7 cellular contexts compared by ENCODE assay signal in genomic region chr1:89953072-89953626, GRCh38. TPM values are rescaled to one million over a fixed set of nuclear protein-coding genes. Genes with fewer than 3 reads are reported as not detected.
A peak's percentile ranks its signal among the peaks of the same experiment; 100 is the strongest.
DNase-seq lines count a peak whose midpoint lies in the region; ATAC-seq, FAIRE-seq and TF ChIP-seq lines count a peak whose summit lies in the region.

No MANE protein-coding gene starts in this region.

- no peaks in the 10 kb centered on the region; a peak in 1 of 7 replicates for H3K36me3 Mint-ChIP-seq in H9 (ENCODE audit: insufficient read depth in 1 of 3, low read depth in 3 of 3)
- no peaks in the 10 kb centered on the region for H3K36me3 Mint-ChIP-seq in activated T-helper 17 cell treated with anti-CD3 and anti-CD28 coated beads, Interleukin-2, amount 50 U/mL, for 72 hours (ENCODE audit: low read depth)
- H3K36me3 Mint-ChIP-seq in stimulated activated memory B cell treated with anti-CD40 and anti-IgM and Interleukin-4, amounts not matched to agents 10 μg/mL and 1 μg/mL and 100 μg/mL, for 72 hours = peaks cover 4% of the 10 kb centered on the region

- ATAC-seq in activated T-helper 17 cell treated with anti-CD3 and anti-CD28 coated beads, Interleukin-2, amount 50 U/mL, for 72 hours (replicated peaks) = peak; percentile 88
- no peak for ATAC-seq in stimulated activated memory B cell treated with anti-CD40 and anti-IgM and Interleukin-4, amounts not matched to agents 10 μg/mL and 1 μg/mL and 100 μg/mL, for 72 hours

- DNase-seq in GM12864 (ENCODE audit: low read depth) (no peak), H9 (peak; percentile 67), MV-4-11 (lab: John Stamatoyannopoulos, UW) (peak; percentile 53), iPS-NIHi7 (ENCODE audit: extremely low spot score) (peak; percentile 61), urothelium cell line (ENCODE audit: low spot score) (peak; percentile 60)

- H4K20me1 ChIP-seq in H9 (ENCODE audit: control insufficient read depth, insufficient read depth, insufficient read length) = no peaks in the 10 kb centered on the region

- no peak for FAIRE-seq in urothelium cell line (lab: Jason Lieb, UNC)

- H3K27ac Mint-ChIP-seq in H9 = peak overlapping the region in 1 of 3 experiments; percentile 71; a peak in 3 of 7 replicates
- no peak overlapping the region for H3K27ac Mint-ChIP-seq in activated T-helper 17 cell treated with anti-CD3 and anti-CD28 coated beads, Interleukin-2, amount 50 U/mL, for 72 hours
- no peak overlapping the region for H3K27ac Mint-ChIP-seq in stimulated activated memory B cell treated with anti-CD40 and anti-IgM and Interleukin-4, amounts not matched to agents 10 μg/mL and 1 μg/mL and 100 μg/mL, for 72 hours

- no peak overlapping the region for H2AK5ac ChIP-seq in H9 (ENCODE audit: insufficient read length, low read length)

- no peak overlapping the region for H2AFZ ChIP-seq in H9 (ENCODE audit: low read length)

- no peaks in the 10 kb centered on the region for H3K9me3 ChIP-seq in H9 (ENCODE audit: control insufficient read depth, low read depth, low read length)

- H3K18ac ChIP-seq in H9 (ENCODE audit: insufficient read length, low read depth, low read length) = no peak overlapping the region

- no CpG with 5 or more reads among the region's 1 CpG for WGBS in H9 (ENCODE audit: extremely low coverage, insufficient read length, low lambda C conversion rate)

- no peaks in the 10 kb centered on the region for H3K27me3 ChIP-seq in H9 (ENCODE audit: insufficient read depth, low read length)

- no peaks in the 10 kb centered on the region for H3K79me2 ChIP-seq in H9 (ENCODE audit: insufficient read depth, low read length)

- H2BK12ac ChIP-seq in H9 (ENCODE audit: insufficient read length, low read depth, low read length) = no peak overlapping the region

- H3K4me1 ChIP-seq in H9 (ENCODE audit: insufficient read depth, low read length) = peaks cover 10% of the 10 kb centered on the region

- no peak overlapping the region for H3K4me3 ChIP-seq in GM12864 (ENCODE audit: low read depth, low read length)

- H4K5ac ChIP-seq in H9 (ENCODE audit: insufficient read length, low read depth, low read length) = no peak overlapping the region

- no peak overlapping the region for H3K56ac ChIP-seq in H9 (ENCODE audit: insufficient read length, low read depth, low read length)

- TF ChIP-seq CTCF in GM12864 (IDR thresholded peaks at IDR 0.05; ENCODE audit: low read depth, low read length, missing control alignments) (peak; percentile 42), H9 (conservative IDR thresholded peaks at IDR 0.05) (peak; percentile 66)

- H3K79me1 ChIP-seq in H9 (ENCODE audit: insufficient read depth, low read depth, low read length, poor library complexity, severe bottlenecking) = no peaks in the 10 kb centered on the region

- H4K8ac ChIP-seq in H9 (replicated peaks; ENCODE audit: insufficient read length, low read depth, low read length) = no peak overlapping the region

- no peak overlapping the region for H3K27ac ChIP-seq in H9 (ENCODE audit: insufficient read length, low read depth, low read length)

- H2BK20ac ChIP-seq in H9 (ENCODE audit: low read depth, low read length, poor library complexity, severe bottlenecking) = no peak overlapping the region

- H3K4me2 ChIP-seq in H9 (ENCODE audit: insufficient read depth, insufficient read length, low read length) = no peak overlapping the region

- H2BK120ac ChIP-seq in H9 (ENCODE audit: low read depth, low read length, poor library complexity, severe bottlenecking) = no peak overlapping the region

- no peak overlapping the region for H3K4ac ChIP-seq in H9 (ENCODE audit: low read depth, low read length)

- no peak overlapping the region for H3K9ac ChIP-seq in H9 (ENCODE audit: extremely low read depth, insufficient read length, low read length)

- H3K4me3 Mint-ChIP-seq in H9 = no peak overlapping the region
- peak overlapping the region; percentile 15 for H3K4me3 Mint-ChIP-seq in activated T-helper 17 cell treated with anti-CD3 and anti-CD28 coated beads, Interleukin-2, amount 50 U/mL, for 72 hours
- H3K4me3 Mint-ChIP-seq in stimulated activated memory B cell treated with anti-CD40 and anti-IgM and Interleukin-4, amounts not matched to agents 10 μg/mL and 1 μg/mL and 100 μg/mL, for 72 hours = no peak overlapping the region

- H2BK5ac ChIP-seq in H9 (ENCODE audit: insufficient read length, low read length) = no peak overlapping the region

- no peak overlapping the region for H3T11ph ChIP-seq in H9 (ENCODE audit: low read length)

- H3K23ac ChIP-seq in H9 (ENCODE audit: insufficient read length, low read depth, low read length) = no peak overlapping the region

- no peak overlapping the region for H4K91ac ChIP-seq in H9 (ENCODE audit: insufficient read length, low read depth, low read length)

- H3K27me3 Mint-ChIP-seq in H9 (ENCODE audit: low read depth) = peaks cover under 1% of the 10 kb centered on the region; the same call in 1 of the 2 replicates
- peaks cover 4% of the 10 kb centered on the region for H3K27me3 Mint-ChIP-seq in activated T-helper 17 cell treated with anti-CD3 and anti-CD28 coated beads, Interleukin-2, amount 50 U/mL, for 72 hours
- H3K27me3 Mint-ChIP-seq in stimulated activated memory B cell treated with anti-CD40 and anti-IgM and Interleukin-4, amounts not matched to agents 10 μg/mL and 1 μg/mL and 100 μg/mL, for 72 hours = peaks cover 8% of the 10 kb centered on the region

- H2BK15ac ChIP-seq in H9 (ENCODE audit: low read depth, low read length) = no peak overlapping the region

- no peaks in the 10 kb centered on the region; a peak in 2 of 5 replicates for H3K9me3 Mint-ChIP-seq in H9
- no peaks in the 10 kb centered on the region for H3K9me3 Mint-ChIP-seq in activated T-helper 17 cell treated with anti-CD3 and anti-CD28 coated beads, Interleukin-2, amount 50 U/mL, for 72 hours
- no peaks in the 10 kb centered on the region for H3K9me3 Mint-ChIP-seq in stimulated activated memory B cell treated with anti-CD40 and anti-IgM and Interleukin-4, amounts not matched to agents 10 μg/mL and 1 μg/mL and 100 μg/mL, for 72 hours

- H3K14ac ChIP-seq in H9 (ENCODE audit: insufficient read depth, low read length) = no peak overlapping the region

- H3K4me1 Mint-ChIP-seq in H9 = peaks cover 48 to 49% of the 10 kb centered on the region in 2 experiments
- H3K4me1 Mint-ChIP-seq in activated T-helper 17 cell treated with anti-CD3 and anti-CD28 coated beads, Interleukin-2, amount 50 U/mL, for 72 hours = peaks cover 10% of the 10 kb centered on the region
- peaks cover 5% of the 10 kb centered on the region for H3K4me1 Mint-ChIP-seq in stimulated activated memory B cell treated with anti-CD40 and anti-IgM and Interleukin-4, amounts not matched to agents 10 μg/mL and 1 μg/mL and 100 μg/mL, for 72 hours

- no peaks in the 10 kb centered on the region for H3K23me2 ChIP-seq in H9 (ENCODE audit: insufficient read length, low read depth, low read length, poor library complexity, severe bottlenecking)

RNA-seq across cellular contexts. Expression of gene ZNF326, which starts 41.8 kb away (rescaled TPM):
- 39.0 and 39.9 TPM in 2 replicates for total RNA-seq in H9 (2021)
- 10 to 100 TPM; 18.4 to 20.9 TPM for total RNA-seq in activated T-helper 17 cell treated with anti-CD3 and anti-CD28 coated beads, Interleukin-2, amount 50 U/mL, for 72 hours
